In the genomic region with DNA sequence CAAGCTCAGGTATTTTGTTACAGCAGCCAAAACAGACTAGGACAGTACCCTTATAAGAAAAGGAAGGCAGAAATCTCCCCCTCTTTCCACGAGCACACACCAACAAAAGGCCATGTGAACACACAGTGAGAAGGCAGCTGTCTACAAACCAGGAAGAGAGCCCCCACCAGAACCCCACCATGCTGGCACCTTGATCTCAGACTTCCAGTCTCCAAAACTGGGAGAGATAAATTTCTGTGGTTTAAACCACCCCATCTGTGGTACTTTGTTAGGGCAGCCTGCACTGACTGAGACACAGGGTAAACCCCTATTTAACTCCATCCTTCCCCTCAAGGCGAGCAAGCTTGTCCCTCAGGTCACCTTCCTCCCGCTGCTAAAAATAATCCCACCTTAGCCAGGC, we compare ENCODE assay signal across 1 cellular context.
TF ChIP-seq lines count a peak whose summit lies in the region.

No MANE protein-coding gene starts in this region.

TF ChIP-seq in GM23338, 12 proteins besides CTCF, POLR2A, EP300 and RAD21 (continued from another document):
- TF ChIP-seq ZNF462 (CRISPR knock-in tag; IDR thresholded peaks at IDR 0.05), result no peak
- TF ChIP-seq NANOG (IDR thresholded peaks at IDR 0.05; ENCODE audit: borderline replicate concordance), result no peak
- no peak for TF ChIP-seq EZH2 (IDR thresholded peaks at IDR 0.05; ENCODE audit: low read depth, unreplicated experiment)
- no peak for TF ChIP-seq REST (IDR thresholded peaks at IDR 0.05; ENCODE audit: unreplicated experiment)
- TF ChIP-seq, protein P1, sequence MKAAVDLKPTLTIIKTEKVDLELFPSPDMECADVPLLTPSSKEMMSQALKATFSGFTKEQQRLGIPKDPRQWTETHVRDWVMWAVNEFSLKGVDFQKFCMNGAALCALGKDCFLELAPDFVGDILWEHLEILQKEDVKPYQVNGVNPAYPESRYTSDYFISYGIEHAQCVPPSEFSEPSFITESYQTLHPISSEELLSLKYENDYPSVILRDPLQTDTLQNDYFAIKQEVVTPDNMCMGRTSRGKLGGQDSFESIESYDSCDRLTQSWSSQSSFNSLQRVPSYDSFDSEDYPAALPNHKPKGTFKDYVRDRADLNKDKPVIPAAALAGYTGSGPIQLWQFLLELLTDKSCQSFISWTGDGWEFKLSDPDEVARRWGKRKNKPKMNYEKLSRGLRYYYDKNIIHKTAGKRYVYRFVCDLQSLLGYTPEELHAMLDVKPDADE (IDR thresholded peaks at IDR 0.05), result no peak
- TF ChIP-seq EZH2phosphoT487 (IDR thresholded peaks at IDR 0.05; ENCODE audit: unreplicated experiment), result no peak
- TF ChIP-seq CREB1 (CRISPR knock-in tag; IDR thresholded peaks at IDR 0.05; ENCODE audit: low read depth), result no peak
- no peak for TF ChIP-seq JUNB (IDR thresholded peaks at IDR 0.05; ENCODE audit: unreplicated experiment)
- TF ChIP-seq ZNF331 (CRISPR knock-in tag; IDR thresholded peaks at IDR 0.05; ENCODE audit: low read depth), result no peak
TF ChIP-seq in GM23338: peak in this region for 0.
